22 cellular contexts compared by ENCODE assay signal in the genomic region with DNA sequence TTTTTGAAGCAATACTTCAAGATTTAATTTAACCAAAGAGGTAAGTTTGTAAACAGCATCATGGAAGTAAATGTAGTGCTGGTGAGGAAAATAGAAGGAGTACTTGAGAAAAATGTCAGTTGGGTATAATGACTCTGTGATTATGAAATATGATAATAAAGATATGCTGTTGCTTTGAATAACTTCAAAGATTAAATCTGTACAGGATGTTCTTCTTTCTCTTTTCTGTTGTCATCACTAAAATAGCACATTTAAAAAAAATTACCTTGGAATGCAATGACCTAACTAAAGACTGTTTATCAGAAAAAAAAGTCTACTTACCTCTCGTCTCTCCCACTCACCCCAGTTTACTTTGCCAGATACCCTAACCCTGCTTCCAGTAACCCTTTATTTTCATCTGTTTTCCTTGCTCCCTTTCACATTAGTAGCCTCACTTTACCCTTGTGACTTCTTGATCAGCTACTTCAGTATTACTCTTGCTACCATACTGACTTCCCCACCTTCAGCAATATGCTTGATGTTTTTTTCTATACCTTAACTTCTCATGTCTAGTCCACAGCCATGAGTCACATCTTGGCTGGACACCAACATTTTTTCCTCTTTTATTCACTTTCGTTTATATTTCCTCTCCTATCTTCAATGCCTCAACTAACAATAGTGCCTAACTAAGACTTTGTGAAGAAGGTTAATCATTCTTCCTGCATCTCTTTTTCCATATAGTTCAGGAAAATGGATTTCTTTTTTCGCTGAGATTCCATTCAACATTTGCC. TPM values are rescaled to one million over a fixed set of nuclear protein-coding genes. Genes with fewer than 3 reads are reported as not detected.
A peak's percentile ranks its signal among the peaks of the same experiment; 100 is the strongest.
DNase-seq lines count a peak whose midpoint lies in the region; ATAC-seq, FAIRE-seq and TF ChIP-seq lines count a peak whose summit lies in the region.
"Had no signal": no experiment of that assay in that cellular context is flagged by ENCODE, and none has a peak within 500 bp of the region (broad histone marks: within the 10 kb centered on the region; RNA-seq: fewer than 3 reads in every experiment).

No MANE protein-coding gene starts in this region.

- H3K9me3 ChIP-seq in MG63: no peaks in the 10 kb centered on the region
- no peaks in the 10 kb centered on the region for H3K9me3 ChIP-seq in keratinocyte (ENCODE audit: control insufficient read depth, low read depth, low read length)
- H3K9me3 ChIP-seq in colonic mucosa: no peaks in the 10 kb centered on the region
- H3K9me3 ChIP-seq: upper lobe of left lung had no signal

- DNase-seq in MG63: peak; percentile 19
- peak; percentile 16 to 94 for DNase-seq in cardiac fibroblast (ENCODE audit: low read depth in 2 of 2)
- DNase-seq in keratinocyte (ENCODE audit: low read depth, low spot score): no peak
- no peak for DNase-seq in immature natural killer cell
- no peak for DNase-seq in activated naive CD8-positive, alpha-beta T cell treated with anti-CD3 and anti-CD28 coated beads, Interleukin-2, amount 50 U/mL, for 24 hours
- no peak for DNase-seq in hepatic stellate cell (ENCODE audit: low spot score)
- DNase-seq in colonic mucosa: no peak
- DNase-seq: activated CD4-positive, alpha-beta T cell treated with anti-CD3 and anti-CD28 coated beads for 1 hour; activated naive CD4-positive, alpha-beta T cell treated with Interleukin-2 at 50 U/mL for 16 hours; CD8-positive, alpha-beta memory T cell; cerebellar nuclear complex; GOT3; heart left ventricle; NCI-H2107; NCI-H774; occipital lobe; stimulated activated naive B cell treated with anti-CD40 and anti-IgM and Interleukin-4, amounts not matched to agents 10 μg/mL and 1 μg/mL and 100 μg/mL, for 72 hours; upper lobe of left lung had no signal

- no peaks in the 10 kb centered on the region for H3K36me3 Mint-ChIP-seq in immature natural killer cell
- no peaks in the 10 kb centered on the region for H3K36me3 Mint-ChIP-seq in activated naive CD8-positive, alpha-beta T cell treated with anti-CD3 and anti-CD28 coated beads, Interleukin-2, amount 50 U/mL, for 24 hours (ENCODE audit: low read depth)
- H3K36me3 Mint-ChIP-seq: CD8-positive, alpha-beta memory T cell; stimulated activated naive B cell treated with anti-CD40 and anti-IgM and Interleukin-4, amounts not matched to agents 10 μg/mL and 1 μg/mL and 100 μg/mL, for 72 hours had no signal

- dilution Hi-C loops in keratinocyte (cut with MboI; ENCODE audit: extremely low pct_ligation_motif_present, low sequenced_read_pairs): no loop called here

- H3K36me3 ChIP-seq in ACC112 (ENCODE audit: insufficient read depth, low read length) (no peaks in the 10 kb centered on the region), MG63 (no peaks in the 10 kb centered on the region), keratinocyte (ENCODE audit: control insufficient read depth in 2 of 2, extremely low read depth in 1 of 2, insufficient read depth in 2 of 2, low read length in 2 of 2) (no peaks in the 10 kb centered on the region), colonic mucosa (no peaks in the 10 kb centered on the region)
- H3K36me3 ChIP-seq: heart left ventricle, upper lobe of left lung had no signal

- H3K79me2 ChIP-seq in ACC112 (ENCODE audit: control insufficient read depth, insufficient read depth, low read length, unreplicated experiment) (no peaks in the 10 kb centered on the region), keratinocyte (ENCODE audit: control insufficient read depth, insufficient read depth, low read length) (no peaks in the 10 kb centered on the region)

- H3K27me3 ChIP-seq in ACC112 (ENCODE audit: insufficient read depth, low read length) (no peaks in the 10 kb centered on the region), MG63 (no peaks in the 10 kb centered on the region), keratinocyte (ENCODE audit: control insufficient read depth, extremely low read depth, insufficient read depth, low read length) (no peaks in the 10 kb centered on the region), colonic mucosa (no peaks in the 10 kb centered on the region)
- H3K27me3 ChIP-seq: heart left ventricle, upper lobe of left lung had no signal

- no peak overlapping the region for H3K4me2 ChIP-seq in keratinocyte (ENCODE audit: control insufficient read depth, extremely low read depth, insufficient read depth, low read depth, low read length)

- no peaks in the 10 kb centered on the region for H3K4me1 Mint-ChIP-seq in immature natural killer cell
- no peaks in the 10 kb centered on the region for H3K4me1 Mint-ChIP-seq in activated naive CD8-positive, alpha-beta T cell treated with anti-CD3 and anti-CD28 coated beads, Interleukin-2, amount 50 U/mL, for 24 hours
- H3K4me1 Mint-ChIP-seq: CD8-positive, alpha-beta memory T cell; stimulated activated naive B cell treated with anti-CD40 and anti-IgM and Interleukin-4, amounts not matched to agents 10 μg/mL and 1 μg/mL and 100 μg/mL, for 72 hours had no signal

- H3K4me1 ChIP-seq in ACC112 (ENCODE audit: control insufficient read depth, insufficient read depth, low read length, unreplicated experiment): peaks cover 20% of the 10 kb centered on the region
- H3K4me1 ChIP-seq in keratinocyte (ENCODE audit: control insufficient read depth, extremely low read depth, insufficient read depth, low read length): no peaks in the 10 kb centered on the region
- no peaks in the 10 kb centered on the region for H3K4me1 ChIP-seq in colonic mucosa
- H3K4me1 ChIP-seq: heart left ventricle, upper lobe of left lung had no signal

- H3K27ac ChIP-seq in ACC112 (ENCODE audit: low read depth, low read length) (peak overlapping the region; percentile 89), keratinocyte (ENCODE audit: control insufficient read depth, insufficient read depth, low read length) (no peak overlapping the region), colonic mucosa (no peak overlapping the region)
- H3K27ac ChIP-seq: heart left ventricle, upper lobe of left lung had no signal

- peak; percentile 29 for FAIRE-seq in keratinocyte (lab: Jason Lieb, UNC)
- FAIRE-seq: G401.6, GM12892 had no signal

- no peaks in the 10 kb centered on the region for H4K20me1 ChIP-seq in keratinocyte (ENCODE audit: control insufficient read depth, extremely low read depth, insufficient read depth, low read length)

- peaks cover 4 to 26% (median 21%) of the 10 kb centered on the region in 6 donors for H3K9me3 Mint-ChIP-seq in immature natural killer cell
- peaks cover 13% of the 10 kb centered on the region for H3K9me3 Mint-ChIP-seq in activated naive CD8-positive, alpha-beta T cell treated with anti-CD3 and anti-CD28 coated beads, Interleukin-2, amount 50 U/mL, for 24 hours

- no peaks in the 10 kb centered on the region for H3K9me1 ChIP-seq in keratinocyte (ENCODE audit: control insufficient read depth, extremely low read depth, insufficient read depth, low read length)

- H3K9ac ChIP-seq in keratinocyte (ENCODE audit: control insufficient read depth, extremely low read depth, insufficient read depth, low read length): no peak overlapping the region
- H3K9ac ChIP-seq in colonic mucosa (ENCODE audit: low read depth in 2 of 2, low read length in 2 of 2): no peak overlapping the region

- no peak overlapping the region for H3K27ac Mint-ChIP-seq in immature natural killer cell
- no peak overlapping the region for H3K27ac Mint-ChIP-seq in activated naive CD8-positive, alpha-beta T cell treated with anti-CD3 and anti-CD28 coated beads, Interleukin-2, amount 50 U/mL, for 24 hours
- H3K27ac Mint-ChIP-seq: CD8-positive, alpha-beta memory T cell; stimulated activated naive B cell treated with anti-CD40 and anti-IgM and Interleukin-4, amounts not matched to agents 10 μg/mL and 1 μg/mL and 100 μg/mL, for 72 hours; T-helper 1 cell treated with Interleukin-12 subunit alpha and Interleukin-12 subunit beta and Interleukin-4 antibody, amounts not matched to agents 30 μg/mL and 1 μg/mL, for 36 hours had no signal

- intact Hi-C loops in colonic mucosa (cut with DNase I): no loop called here

- no peaks in the 10 kb centered on the region for H3K27me3 Mint-ChIP-seq in immature natural killer cell (ENCODE audit: low read depth in 3 of 3)
- no peaks in the 10 kb centered on the region for H3K27me3 Mint-ChIP-seq in activated naive CD8-positive, alpha-beta T cell treated with anti-CD3 and anti-CD28 coated beads, Interleukin-2, amount 50 U/mL, for 24 hours
- H3K27me3 Mint-ChIP-seq: CD8-positive, alpha-beta memory T cell; stimulated activated naive B cell treated with anti-CD40 and anti-IgM and Interleukin-4, amounts not matched to agents 10 μg/mL and 1 μg/mL and 100 μg/mL, for 72 hours had no signal

- H2AFZ ChIP-seq in ACC112 (ENCODE audit: low read length, unreplicated experiment): peak overlapping the region; percentile 69
- no peak overlapping the region for H2AFZ ChIP-seq in keratinocyte (ENCODE audit: control insufficient read depth, low read length)

- peak overlapping the region; percentile 36; the same call in 1 of the 2 replicates for H3K4me3 ChIP-seq in ACC112 (ENCODE audit: low read depth, low read length)
- H3K4me3 ChIP-seq in MG63: no peak overlapping the region
- H3K4me3 ChIP-seq in cardiac fibroblast (replicated peaks in 1 of 2; ENCODE audit: low read depth in 2 of 2, low read length in 2 of 2): no peak overlapping the region
- H3K4me3 ChIP-seq in keratinocyte (ENCODE audit: control insufficient read depth in 2 of 3, extremely low read depth in 1 of 3, insufficient read depth in 2 of 3, low read depth in 1 of 3, low read length in 3 of 3): no peak overlapping the region
- no peak overlapping the region for H3K4me3 ChIP-seq in colonic mucosa
- H3K4me3 ChIP-seq: heart left ventricle, upper lobe of left lung had no signal

- TF ChIP-seq CTCF in cardiac fibroblast (IDR thresholded peaks at IDR 0.05; ENCODE audit: low read depth, low read length) (no peak), keratinocyte (optimal IDR thresholded peaks at IDR 0.05 in 1 of 3, IDR thresholded peaks at IDR 0.05 in 1 of 3, conservative IDR thresholded peaks at IDR 0.05 in 1 of 3; ENCODE audit: extremely low read depth in 1 of 3, insufficient read depth in 2 of 3, low read length in 3 of 3) (no peak), colonic mucosa (IDR thresholded peaks at IDR 0.05) (no peak)

- no peak for ATAC-seq in activated naive CD8-positive, alpha-beta T cell treated with anti-CD3 and anti-CD28 coated beads, Interleukin-2, amount 50 U/mL, for 24 hours
- ATAC-seq: heart left ventricle; stimulated activated naive B cell treated with anti-CD40 and anti-IgM and Interleukin-4, amounts not matched to agents 10 μg/mL and 1 μg/mL and 100 μg/mL, for 72 hours had no signal

- no peak overlapping the region for H3K4me3 Mint-ChIP-seq in immature natural killer cell
- no peak overlapping the region for H3K4me3 Mint-ChIP-seq in activated naive CD8-positive, alpha-beta T cell treated with anti-CD3 and anti-CD28 coated beads, Interleukin-2, amount 50 U/mL, for 24 hours
- H3K4me3 Mint-ChIP-seq: CD8-positive, alpha-beta memory T cell; stimulated activated naive B cell treated with anti-CD40 and anti-IgM and Interleukin-4, amounts not matched to agents 10 μg/mL and 1 μg/mL and 100 μg/mL, for 72 hours; T-helper 1 cell treated with Interleukin-12 subunit alpha and Interleukin-12 subunit beta and Interleukin-4 antibody, amounts not matched to agents 30 μg/mL and 1 μg/mL, for 36 hours had no signal

RNA-seq across cellular contexts. Expression of gene TAS2R16, which starts 29.7 kb away (rescaled TPM):
- not detected in 2 replicates for total RNA-seq in MG63 (2014; rRNA removed; shearing (Covaris generic); ENCODE audit: low replicate concordance)
- polyA plus RNA-seq in keratinocyte (not detected in 3 replicates), immature natural killer cell (not detected)
- not detected for polyA plus RNA-seq in keratinocyte (2011; ENCODE audit: low read depth)
- not detected in 2 replicates for polyA plus RNA-seq in keratinocyte (2011; cell fraction: cytosol; rRNA removed)
- not detected in 2 replicates for polyA plus RNA-seq in keratinocyte (2011; cell fraction: nucleus; rRNA removed)
- polyA plus RNA-seq in keratinocyte (2012; ENCODE audit: low replicate concordance): not detected in 2 replicates
- not detected in 3 replicates for polyA minus RNA-seq in keratinocyte
- not detected for polyA minus RNA-seq in keratinocyte (2011; cell fraction: cytosol; rRNA and poly(A)+ RNA removed)
- polyA minus RNA-seq in keratinocyte (2011; cell fraction: nucleus; rRNA and poly(A)+ RNA removed): not detected in 2 replicates
- total RNA-seq in colonic mucosa: not detected
- total RNA-seq: CD8-positive, alpha-beta memory T cell; heart left ventricle; occipital lobe; upper lobe of left lung had no signal
- polyA plus RNA-seq: CD8-positive, alpha-beta memory T cell; heart left ventricle had no signal

Comparison
In these comparisons a context has a peak if more than half of its experiments do, and no peak if none do; other contexts are left out.
1. DNase-seq: peak in MG63 (single experiment) and cardiac fibroblast (2 of 2); none in keratinocyte (single experiment), immature natural killer cell (0 of 3), activated naive CD8-positive, alpha-beta T cell treated with anti-CD3 and anti-CD28 coated beads, Interleukin-2, amount 50 U/mL, for 24 hours (single experiment), hepatic stellate cell (single experiment) and colonic mucosa (single experiment).